8 cellular contexts compared by ENCODE assay signal in the genomic region with DNA sequence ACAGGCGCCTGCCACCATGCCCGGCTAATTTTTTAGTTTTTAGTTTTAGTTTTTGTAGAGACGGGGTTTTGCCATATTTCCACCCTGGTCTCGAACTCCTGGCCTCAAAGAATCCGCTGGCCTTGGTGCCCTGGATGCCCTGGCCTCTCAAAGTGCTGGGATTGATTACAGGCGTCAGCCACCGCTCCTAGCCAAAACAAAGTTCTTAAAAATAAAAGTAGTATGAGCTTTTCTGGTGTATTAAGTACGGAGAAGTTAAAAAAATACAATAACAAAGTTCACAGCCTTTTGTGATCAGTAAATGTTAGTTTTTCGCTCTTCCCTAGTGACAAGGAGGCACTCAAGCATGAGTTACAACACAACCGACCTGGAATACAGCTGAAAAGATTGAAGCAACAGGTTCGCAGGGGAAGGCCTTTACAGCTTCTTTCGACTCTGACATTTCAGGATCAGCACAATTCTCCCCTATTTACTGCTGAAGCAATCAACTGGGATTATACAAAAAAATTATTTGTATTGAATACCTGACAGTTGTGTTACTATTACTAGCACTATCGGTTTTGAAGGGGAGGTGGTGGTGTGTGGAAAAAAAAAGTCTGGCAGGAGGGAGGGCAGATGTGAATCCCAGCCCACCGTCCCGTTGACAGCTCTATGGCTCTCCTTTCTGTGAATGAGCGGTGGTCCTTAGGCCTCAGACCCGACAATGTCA. TPM values are rescaled to one million over a fixed set of nuclear protein-coding genes. Genes with fewer than 3 reads are reported as not detected.
DNase-seq lines count a peak whose midpoint lies in the region; ATAC-seq, FAIRE-seq and TF ChIP-seq lines count a peak whose summit lies in the region.

No MANE protein-coding gene starts in this region.

- intact Hi-C loops in activated CD4-positive, alpha-beta T cell treated with anti-CD3 and anti-CD28 coated beads, Interleukin-2, amount 10 ng/mL, durations not matched to agents 24 days and 14 days (cut with micrococcal nuclease), result loop anchor here (1.0 to 5.0 kb wide), 14 partner anchors 62 to 952 kb away; partner anchors contain the start of genes ADH5, DNAJB14, EIF4E and RAP1GDS1

- H3K4me3 ChIP-seq in small intestine (ENCODE audit: low read depth in 1 of 2, low read length in 2 of 2), result peak overlapping the region; percentile 46 to 48

- no peak for FAIRE-seq in small intestine (lab: Jason Lieb, UNC)

- peak overlapping the region; percentile 98 for H3K27ac Mint-ChIP-seq in activated CD4-positive, alpha-beta T cell treated with anti-CD3 and anti-CD28 coated beads, Interleukin-2, amount 10 ng/mL, durations not matched to agents 24 days and 14 days
- H3K27ac Mint-ChIP-seq in WTC11, result peak overlapping the region; percentile 88
- peak overlapping the region; percentile 84 for H3K27ac Mint-ChIP-seq in glutamatergic neuron (ENCODE audit: unreplicated experiment)

- DNase-seq in activated CD4-positive, alpha-beta T cell treated with anti-CD3 and anti-CD28 coated beads, Interleukin-2, amount 10 ng/mL, durations not matched to agents 24 days and 14 days, result peak; percentile 56
- no peak for DNase-seq in activated CD4-positive, alpha-beta T cell treated with anti-CD3 and anti-CD28 coated beads for 48 hours
- DNase-seq in WTC11 (ENCODE audit: low spot score) (no peak), glutamatergic neuron (no peak), small intestine (no peak), RKO (ENCODE audit: low spot score) (no peak)

- H3K36me3 ChIP-seq in small intestine (ENCODE audit: control insufficient read depth in 2 of 2, insufficient read depth in 2 of 2, low read length in 2 of 2), result no peaks in the 10 kb centered on the region

- H3K9me3 Mint-ChIP-seq in activated CD4-positive, alpha-beta T cell treated with anti-CD3 and anti-CD28 coated beads, Interleukin-2, amount 10 ng/mL, durations not matched to agents 24 days and 14 days, result no peaks in the 10 kb centered on the region
- H3K9me3 Mint-ChIP-seq in WTC11 (peaks cover 8% of the 10 kb centered on the region), glutamatergic neuron (ENCODE audit: unreplicated experiment) (peaks cover 4% of the 10 kb centered on the region)

- H3K4me3 Mint-ChIP-seq in activated CD4-positive, alpha-beta T cell treated with anti-CD3 and anti-CD28 coated beads, Interleukin-2, amount 10 ng/mL, durations not matched to agents 24 days and 14 days, result peak overlapping the region; percentile 89
- H3K4me3 Mint-ChIP-seq in WTC11 (peak overlapping the region; percentile 81), glutamatergic neuron (ENCODE audit: unreplicated experiment) (peak overlapping the region; percentile 92)

- H3K9me3 ChIP-seq in small intestine (ENCODE audit: control insufficient read depth, low read depth), result no peaks in the 10 kb centered on the region

- no peak for ATAC-seq in WTC11
- ATAC-seq in GM19463 (IDR thresholded peaks at IDR 0.05; ENCODE audit: unreplicated experiment), result no peak
- ATAC-seq in GM19351 (IDR thresholded peaks at IDR 0.05; ENCODE audit: unreplicated experiment), result no peak

- no peaks in the 10 kb centered on the region for H3K27me3 ChIP-seq in small intestine (ENCODE audit: control insufficient read depth in 2 of 2, insufficient read depth in 2 of 2, low read length in 2 of 2)

- POLR2A ChIA-PET in WTC11 (lab: Charles Lee), result interaction anchor here (0.5 to 3.0 kb wide), 14 partner anchors 11 to 851 kb away, joined by 3 to 42 read pairs (median 4); partner anchors contain the start of genes ADH5, EIF4E, RAP1GDS1 and STPG2

- H3K4me1 ChIP-seq in small intestine (ENCODE audit: control insufficient read depth in 2 of 2, insufficient read depth in 1 of 2, low read depth in 1 of 2, low read length in 1 of 2), result peaks cover 2% of the 10 kb centered on the region in 2 donors

- TF ChIP-seq CTCF in WTC11 (IDR thresholded peaks at IDR 0.05) (no peak), glutamatergic neuron (IDR thresholded peaks at IDR 0.05; ENCODE audit: partially characterized antibody, unreplicated experiment) (no peak)

- peaks cover 3% of the 10 kb centered on the region for H3K27me3 Mint-ChIP-seq in activated CD4-positive, alpha-beta T cell treated with anti-CD3 and anti-CD28 coated beads, Interleukin-2, amount 10 ng/mL, durations not matched to agents 24 days and 14 days
- H3K27me3 Mint-ChIP-seq in WTC11 (ENCODE audit: low read depth) (no peaks in the 10 kb centered on the region), glutamatergic neuron (ENCODE audit: unreplicated experiment) (no peaks in the 10 kb centered on the region)

- peaks cover 2% of the 10 kb centered on the region for H3K36me3 Mint-ChIP-seq in activated CD4-positive, alpha-beta T cell treated with anti-CD3 and anti-CD28 coated beads, Interleukin-2, amount 10 ng/mL, durations not matched to agents 24 days and 14 days (ENCODE audit: low read depth)
- H3K36me3 Mint-ChIP-seq in WTC11 (0 out of 2 replicates have a peak, but pooled peaks cover 2% of the 10 kb centered on the region), glutamatergic neuron (ENCODE audit: unreplicated experiment) (no peaks in the 10 kb centered on the region)

- H3K27ac ChIP-seq in small intestine (ENCODE audit: low read depth in 1 of 2, low read length in 1 of 2), result peak overlapping the region; percentile 81 to 98

- CTCF ChIA-PET in WTC11 (lab: Charles Lee), result interaction anchor here (0.6 to 2.6 kb wide), 41 partner anchors 9 to 527 kb away, joined by 3 to 76 read pairs (median 4); partner anchors contain the start of gene EIF4E

- WGBS in small intestine, 3 donors, result 41 to 49% (median 44%) methylated on average over 17 of the region's 17 CpGs

- peaks cover 26% of the 10 kb centered on the region for H3K4me1 Mint-ChIP-seq in activated CD4-positive, alpha-beta T cell treated with anti-CD3 and anti-CD28 coated beads, Interleukin-2, amount 10 ng/mL, durations not matched to agents 24 days and 14 days
- H3K4me1 Mint-ChIP-seq in WTC11, result peaks cover 28% of the 10 kb centered on the region
- H3K4me1 Mint-ChIP-seq in glutamatergic neuron (ENCODE audit: low read depth, unreplicated experiment), result peaks cover 5% of the 10 kb centered on the region

TF ChIP-seq in WTC11, 78 proteins besides CTCF, POLR2A, EP300 and RAD21:
- 0 out of 2 replicates have a peak, but pooled peaks have one; percentile 1 for TF ChIP-seq SP1 (CRISPR knock-in tag; conservative IDR thresholded peaks at IDR 0.05)
- TF ChIP-seq, protein P1, sequence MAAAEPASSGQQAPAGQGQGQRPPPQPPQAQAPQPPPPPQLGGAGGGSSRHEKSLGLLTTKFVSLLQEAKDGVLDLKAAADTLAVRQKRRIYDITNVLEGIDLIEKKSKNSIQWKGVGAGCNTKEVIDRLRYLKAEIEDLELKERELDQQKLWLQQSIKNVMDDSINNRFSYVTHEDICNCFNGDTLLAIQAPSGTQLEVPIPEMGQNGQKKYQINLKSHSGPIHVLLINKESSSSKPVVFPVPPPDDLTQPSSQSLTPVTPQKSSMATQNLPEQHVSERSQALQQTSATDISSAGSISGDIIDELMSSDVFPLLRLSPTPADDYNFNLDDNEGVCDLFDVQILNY (CRISPR knock-in tag; IDR thresholded peaks at IDR 0.05), result no peak

RNA-seq across cellular contexts. Expression of gene METAP1, which starts 0.9 kb away (rescaled TPM):
- total RNA-seq in activated CD4-positive, alpha-beta T cell treated with anti-CD3 and anti-CD28 coated beads, Interleukin-2, amount 10 ng/mL, durations not matched to agents 24 days and 14 days, result 61.2 and 63.3 TPM in 2 replicates
- total RNA-seq in WTC11 (2021), result 86.7 to 102 TPM (median 91.4 TPM) in 3 replicates
- 26.2 TPM for total RNA-seq in glutamatergic neuron (ENCODE audit: unreplicated experiment)
- 10 to 100 TPM; 27.0 to 37.3 (median 28.4) TPM for polyA plus RNA-seq in small intestine
